11 cellular contexts compared by ENCODE assay signal in genomic region chr1:117695796-117696505, GRCh38.
A peak's percentile ranks its signal among the peaks of the same experiment; 100 is the strongest.
DNase-seq lines count a peak whose midpoint lies in the region; ATAC-seq and TF ChIP-seq lines count a peak whose summit lies in the region.
"Had no signal": no experiment of that assay in that cellular context is flagged by ENCODE, and none has a peak within 500 bp of the region (broad histone marks: within the 10 kb centered on the region; RNA-seq: fewer than 3 reads in every experiment).

No MANE protein-coding gene starts in this region.

- H3K4me3 ChIP-seq in colonic mucosa (no peak overlapping the region), stomach smooth muscle (ENCODE audit: low read length in 2 of 2) (peak overlapping the region; percentile 38 to 64)

- H3K9ac ChIP-seq in colonic mucosa (ENCODE audit: low read depth in 2 of 2, low read length in 2 of 2) (no peak overlapping the region), stomach smooth muscle (ENCODE audit: low read length in 2 of 2) (peak overlapping the region; percentile 61 to 66)

- intact Hi-C loops in colonic mucosa (cut with DNase I) = no loop called here

- TF ChIP-seq CTCF in colonic mucosa (IDR thresholded peaks at IDR 0.05) = no peak

- H3K27me3 ChIP-seq in colonic mucosa (no peaks in the 10 kb centered on the region), stomach smooth muscle (ENCODE audit: control insufficient read depth in 1 of 2, insufficient read depth in 2 of 2, low read length in 2 of 2) (no peaks in the 10 kb centered on the region)

- H3K36me3 ChIP-seq in colonic mucosa (no peaks in the 10 kb centered on the region), stomach smooth muscle (ENCODE audit: control insufficient read depth in 2 of 2, insufficient read depth in 2 of 2, low read length in 2 of 2) (no peaks in the 10 kb centered on the region)

- no peaks in the 10 kb centered on the region for H3K4me1 ChIP-seq in colonic mucosa
- peaks cover 14% of the 10 kb centered on the region for H3K4me1 ChIP-seq in stomach smooth muscle (ENCODE audit: control insufficient read depth, insufficient read depth, low read length)

- no peak for ATAC-seq in HG03432 (IDR thresholded peaks at IDR 0.05; ENCODE audit: unreplicated experiment)

- DNase-seq in HCEC 1CT (peak; percentile 88), colonic mucosa (no peak), kidney glomerular epithelial cell (lab: John Stamatoyannopoulos, UW) (peak; percentile 45), HT-29 (ENCODE audit: low spot score) (no peak), HuH-7.5 (ENCODE audit: low spot score) (no peak), HUDEP-2 (lab: John Stamatoyannopoulos, UW; ENCODE audit: unreplicated experiment in 76 of 76) (no peak)
- DNase-seq: activated gamma-delta T cell, NCI-H2171, T-helper 1 cell had no signal

- H3K27ac ChIP-seq in colonic mucosa (peak overlapping the region; percentile 60), stomach smooth muscle (ENCODE audit: low read length) (peak overlapping the region; percentile 91)

- H3K9me3 ChIP-seq in colonic mucosa (no peaks in the 10 kb centered on the region), stomach smooth muscle (ENCODE audit: control insufficient read depth in 2 of 2, low read length in 2 of 2) (no peaks in the 10 kb centered on the region)

Comparison
In these comparisons a context has a peak if more than half of its experiments do, and no peak if none do; other contexts are left out.
1. DNase-seq: peak in HCEC 1CT (single experiment) and kidney glomerular epithelial cell (single experiment); none in colonic mucosa (single experiment), HT-29 (single experiment), HuH-7.5 (single experiment) and HUDEP-2 (0 of 76).
2. H3K9ac ChIP-seq: peak in stomach smooth muscle (2 of 2); none in colonic mucosa (0 of 2).